ENCODE assay signal across 8 cellular contexts in the genomic region with DNA sequence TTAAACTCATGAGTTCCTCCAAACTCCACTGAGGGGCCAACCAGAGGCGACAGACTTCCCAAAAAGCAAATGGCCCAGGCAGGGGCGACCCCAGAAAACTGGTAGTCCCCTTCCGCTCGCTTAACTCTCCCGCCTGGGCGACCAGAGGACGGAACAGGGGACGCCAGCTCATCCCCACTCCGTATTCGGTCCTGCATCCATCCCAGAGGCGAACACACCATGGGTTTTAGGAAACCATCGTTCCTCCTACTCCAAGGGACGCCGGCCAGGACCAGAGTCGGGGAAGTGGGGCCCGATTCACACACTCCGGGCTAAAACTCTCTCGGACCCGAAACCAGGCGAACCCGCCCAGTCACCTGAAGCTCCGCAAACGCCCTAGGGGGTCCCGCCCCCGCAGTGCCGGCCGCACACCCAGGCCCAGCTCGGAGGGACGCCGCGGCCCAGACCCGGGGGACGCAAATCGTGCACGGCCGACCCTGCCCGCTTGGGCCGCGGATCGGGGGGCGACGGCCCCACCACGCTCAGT. TPM values are rescaled to one million over a fixed set of nuclear protein-coding genes. Genes with fewer than 3 reads are reported as not detected.
DNase-seq lines count a peak whose midpoint lies in the region; ATAC-seq and TF ChIP-seq lines count a peak whose summit lies in the region.

No MANE protein-coding gene starts in this region.

- H3K36me3 Mint-ChIP-seq in activated naive CD4-positive, alpha-beta T cell treated with anti-CD3 and anti-CD28 coated beads, Interleukin-2, amount 10 ng/mL, durations not matched to agents 7 days and 5 days: peaks cover 5% of the 10 kb centered on the region

- no peak for TF ChIP-seq POLR2A in ovary (IDR thresholded peaks at IDR 0.05)

- peaks cover 49% of the 10 kb centered on the region for H3K4me1 Mint-ChIP-seq in activated naive CD4-positive, alpha-beta T cell treated with anti-CD3 and anti-CD28 coated beads, Interleukin-2, amount 10 ng/mL, durations not matched to agents 7 days and 5 days

- intact Hi-C loops in head of caudate nucleus (cut with DNase I): loop anchor here (5.0 kb wide), 2 partner anchors 60 to 75 kb away; partner anchors contain the start of gene MSANTD3
- intact Hi-C loops in ovary (cut with DNase I): no loop called here

- peak overlapping the region; percentile 95 for H3K4me3 ChIP-seq in ovary

- H3K27ac Mint-ChIP-seq in activated naive CD4-positive, alpha-beta T cell treated with anti-CD3 and anti-CD28 coated beads, Interleukin-2, amount 10 ng/mL, durations not matched to agents 7 days and 5 days: peak overlapping the region; percentile 88

- no peaks in the 10 kb centered on the region for H3K36me3 ChIP-seq in ovary

- DNase-seq in NCI-H2171 (lab: John Stamatoyannopoulos, UW) (peak; percentile 11), NCI-H2171 treated with DMSO at 0.1 percent for 48 hours (lab: John Stamatoyannopoulos, UW) (no peak), NCI-H774 (lab: John Stamatoyannopoulos, UW) (peak; percentile 33), head of caudate nucleus (peak in 41 of 42 donors; percentile 5 to 64 (median 33)), ovary (peak in 1 of 5 donors; percentile 28), GF-D8 (lab: John Stamatoyannopoulos, UW) (no peak)
- DNase-seq in activated naive CD4-positive, alpha-beta T cell treated with anti-CD3 and anti-CD28 coated beads, Interleukin-2, amount 10 ng/mL, durations not matched to agents 7 days and 5 days: peak; percentile 41

- H3K9me3 ChIP-seq in ovary: no peaks in the 10 kb centered on the region

- peaks cover 9% of the 10 kb centered on the region for H3K4me1 ChIP-seq in ovary (ENCODE audit: insufficient read depth)

- TF ChIP-seq CTCF in ovary (IDR thresholded peaks at IDR 0.05): no peak

- TF ChIP-seq EP300 in ovary (IDR thresholded peaks at IDR 0.05): no peak

- CTCF ChIA-PET in activated naive CD4-positive, alpha-beta T cell treated with anti-CD3 and anti-CD28 coated beads, Interleukin-2, amount 10 ng/mL, durations not matched to agents 7 days and 5 days (lab: Charles Lee): interaction anchor here (0.9 to 3.4 kb wide), 2 partner anchors 27 to 71 kb away, joined by 3 to 16 read pairs; no protein-coding TSS in a partner anchor

- peaks cover 7% of the 10 kb centered on the region for H3K9me3 Mint-ChIP-seq in activated naive CD4-positive, alpha-beta T cell treated with anti-CD3 and anti-CD28 coated beads, Interleukin-2, amount 10 ng/mL, durations not matched to agents 7 days and 5 days

- WGBS in ovary, 3 donors: 0% methylated on average over 29 to 43 of the region's 43 CpGs

- peak overlapping the region; percentile 84 for H3K4me3 Mint-ChIP-seq in activated naive CD4-positive, alpha-beta T cell treated with anti-CD3 and anti-CD28 coated beads, Interleukin-2, amount 10 ng/mL, durations not matched to agents 7 days and 5 days

- no peaks in the 10 kb centered on the region for H3K27me3 ChIP-seq in ovary

- H3K27me3 Mint-ChIP-seq in activated naive CD4-positive, alpha-beta T cell treated with anti-CD3 and anti-CD28 coated beads, Interleukin-2, amount 10 ng/mL, durations not matched to agents 7 days and 5 days: no peaks in the 10 kb centered on the region

- peak overlapping the region; percentile 52 to 58 for H3K27ac ChIP-seq in ovary

- peak; percentile 53 for ATAC-seq in HG02759 (IDR thresholded peaks at IDR 0.05; ENCODE audit: unreplicated experiment)

RNA-seq across cellular contexts. Expression of gene TEX10, which starts 0.5 kb away (rescaled TPM):
- total RNA-seq in ovary: 10 to 100 TPM; 16.4 to 22.6 (median 17.8) TPM
- 10 to 100 TPM; 11.3 to 15.9 TPM for polyA plus RNA-seq in ovary

Comparison
In these comparisons a context has a peak if more than half of its experiments do, and no peak if none do; other contexts are left out.
1. DNase-seq: peak in NCI-H2171 (single experiment), NCI-H774 (single experiment), activated naive CD4-positive, alpha-beta T cell treated with anti-CD3 and anti-CD28 coated beads, Interleukin-2, amount 10 ng/mL, durations not matched to agents 7 days and 5 days (single experiment) and head of caudate nucleus (41 of 42); none in NCI-H2171 treated with DMSO at 0.1 percent for 48 hours (single experiment) and GF-D8 (single experiment).